ENCODE assay signal across 9 cellular contexts in genomic region chr11:66126808-66127555, GRCh38. TPM values are rescaled to one million over a fixed set of nuclear protein-coding genes. Genes with fewer than 3 reads are reported as not detected.
DNase-seq lines count a peak whose midpoint lies in the region; ATAC-seq and TF ChIP-seq lines count a peak whose summit lies in the region.
"Had no signal": no experiment of that assay in that cellular context is flagged by ENCODE, and none has a peak within 500 bp of the region (broad histone marks: within the 10 kb centered on the region; RNA-seq: fewer than 3 reads in every experiment).

No MANE protein-coding gene starts in this region.

- H3K27me3 ChIP-seq in OCI-LY1 (ENCODE audit: insufficient read depth, low read length) (no peaks in the 10 kb centered on the region), gastroesophageal sphincter (no peaks in the 10 kb centered on the region), parathyroid adenoma (ENCODE audit: control insufficient read depth, insufficient read depth, low read length) (no peaks in the 10 kb centered on the region)

- H3K27ac ChIP-seq in OCI-LY1 (ENCODE audit: low read depth, low read length, poor library complexity, severe bottlenecking) = peak overlapping the region; percentile 96
- H3K27ac ChIP-seq in gastroesophageal sphincter = peak overlapping the region in 3 of 4 donors; percentile 48 to 59 (median 50)
- peak overlapping the region; percentile 57 for H3K27ac ChIP-seq in parathyroid adenoma

- DNase-seq in AG10803 (ENCODE audit: low read depth) (peak; percentile 80), GM20000 (ENCODE audit: low spot score) (peak; percentile 39), type B pancreatic cell (ENCODE audit: extremely low spot score, unreplicated experiment) (no peak), HK-2 (ENCODE audit: unreplicated experiment) (no peak)
- DNase-seq in activated T-helper 2 cell treated with anti-CD3 and anti-CD28 coated beads, Interferon-gamma antibody, Interleukin-2, Interleukin-4, amounts not matched to agents 10 μg/mL and 5 μg/mL and 100 μg/mL, durations not matched to agents 14 hours and 24 hours and 36 hours (ENCODE audit: low spot score) = peak; percentile 48

- H3K9ac ChIP-seq in OCI-LY1 (ENCODE audit: low read length) (peak overlapping the region; percentile 64), parathyroid adenoma (no peak overlapping the region)

- WGBS in gastroesophageal sphincter (ENCODE audit: low coverage in 1 of 2), 2 donors = 9 to 44% methylated on average over 5 to 11 of the region's 14 CpGs

- H3K36me3 ChIP-seq in OCI-LY1 (ENCODE audit: insufficient read depth, low read length) = no peaks in the 10 kb centered on the region
- no peaks in the 10 kb centered on the region for H3K36me3 ChIP-seq in gastroesophageal sphincter
- H3K36me3 ChIP-seq in parathyroid adenoma (ENCODE audit: control insufficient read depth, insufficient read depth, low read length) = no peaks in the 10 kb centered on the region
- H3K36me3 ChIP-seq: HAP-1 had no signal

- TF ChIP-seq CTCF in AG10803 (conservative IDR thresholded peaks at IDR 0.05; ENCODE audit: low read length) = peak; percentile 19; the same call in 1 of the 2 replicates
- TF ChIP-seq CTCF in GM20000 (IDR thresholded peaks at IDR 0.05; ENCODE audit: extremely low read depth, missing control alignments) = no peak
- no peak for TF ChIP-seq CTCF in OCI-LY1 (IDR thresholded peaks at IDR 0.05; ENCODE audit: low read length)
- TF ChIP-seq CTCF in gastroesophageal sphincter (IDR thresholded peaks at IDR 0.05) = no peak
- no peak for TF ChIP-seq CTCF in parathyroid adenoma (IDR thresholded peaks at IDR 0.05)
- TF ChIP-seq CTCF in type B pancreatic cell (conservative IDR thresholded peaks at IDR 0.05) = no peak

- TF ChIP-seq POLR2A in gastroesophageal sphincter (IDR thresholded peaks at IDR 0.05) = no peak

- peak overlapping the region; percentile 95 for H3K27ac Mint-ChIP-seq in activated T-helper 2 cell treated with anti-CD3 and anti-CD28 coated beads, Interferon-gamma antibody, Interleukin-2, Interleukin-4, amounts not matched to agents 10 μg/mL and 5 μg/mL and 100 μg/mL, durations not matched to agents 14 hours and 24 hours and 36 hours
- H3K27ac Mint-ChIP-seq in type B pancreatic cell = peak overlapping the region; percentile 76

- no peaks in the 10 kb centered on the region for H4K20me1 ChIP-seq in OCI-LY1 (ENCODE audit: insufficient read depth, low read length)

- no peaks in the 10 kb centered on the region for H3F3A ChIP-seq in OCI-LY1 (ENCODE audit: insufficient read depth, low read length)

- H3K79me2 ChIP-seq in OCI-LY1 (ENCODE audit: insufficient read depth, low read length) (peaks cover 5% of the 10 kb centered on the region), parathyroid adenoma (no peaks in the 10 kb centered on the region)

- intact Hi-C loops in activated T-helper 2 cell treated with anti-CD3 and anti-CD28 coated beads, Interferon-gamma antibody, Interleukin-2, Interleukin-4, amounts not matched to agents 10 μg/mL and 5 μg/mL and 100 μg/mL, durations not matched to agents 14 hours and 24 hours and 36 hours (cut with micrococcal nuclease) = loop anchor here (1.0 kb wide), 5 partner anchors 7 to 58 kb away; no protein-coding TSS in a partner anchor

- TF ChIP-seq EP300 in gastroesophageal sphincter (IDR thresholded peaks at IDR 0.05) = no peak

- H3K4me1 Mint-ChIP-seq in activated T-helper 2 cell treated with anti-CD3 and anti-CD28 coated beads, Interferon-gamma antibody, Interleukin-2, Interleukin-4, amounts not matched to agents 10 μg/mL and 5 μg/mL and 100 μg/mL, durations not matched to agents 14 hours and 24 hours and 36 hours (ENCODE audit: low read depth) = peaks cover 56% of the 10 kb centered on the region
- H3K4me1 Mint-ChIP-seq in type B pancreatic cell (ENCODE audit: unreplicated experiment) = peaks cover 29% of the 10 kb centered on the region

- peak; percentile 65 for ATAC-seq in gastroesophageal sphincter

- H3K9me2 ChIP-seq in OCI-LY1 (ENCODE audit: low read depth, low read length) = no peaks in the 10 kb centered on the region

- peaks cover 6% of the 10 kb centered on the region for H3K36me3 Mint-ChIP-seq in activated T-helper 2 cell treated with anti-CD3 and anti-CD28 coated beads, Interferon-gamma antibody, Interleukin-2, Interleukin-4, amounts not matched to agents 10 μg/mL and 5 μg/mL and 100 μg/mL, durations not matched to agents 14 hours and 24 hours and 36 hours (ENCODE audit: low read depth)
- H3K36me3 Mint-ChIP-seq in type B pancreatic cell = no peaks in the 10 kb centered on the region

- H3K4me2 ChIP-seq in OCI-LY1 (ENCODE audit: low read length) = peak overlapping the region; percentile 63
- peak overlapping the region; percentile 43 for H3K4me2 ChIP-seq in parathyroid adenoma (ENCODE audit: low read length)

- H3K9me3 Mint-ChIP-seq in activated T-helper 2 cell treated with anti-CD3 and anti-CD28 coated beads, Interferon-gamma antibody, Interleukin-2, Interleukin-4, amounts not matched to agents 10 μg/mL and 5 μg/mL and 100 μg/mL, durations not matched to agents 14 hours and 24 hours and 36 hours = no peaks in the 10 kb centered on the region
- no peaks in the 10 kb centered on the region for H3K9me3 Mint-ChIP-seq in type B pancreatic cell

- H3K27me3 Mint-ChIP-seq in activated T-helper 2 cell treated with anti-CD3 and anti-CD28 coated beads, Interferon-gamma antibody, Interleukin-2, Interleukin-4, amounts not matched to agents 10 μg/mL and 5 μg/mL and 100 μg/mL, durations not matched to agents 14 hours and 24 hours and 36 hours (ENCODE audit: low read depth) = no peaks in the 10 kb centered on the region
- no peaks in the 10 kb centered on the region for H3K27me3 Mint-ChIP-seq in type B pancreatic cell

- H3K4me3 ChIP-seq in AG10803 (ENCODE audit: low read length) (peak overlapping the region; percentile 23), OCI-LY1 (ENCODE audit: low read depth, low read length, poor library complexity, severe bottlenecking) (peak overlapping the region; percentile 38), gastroesophageal sphincter (no peak overlapping the region), parathyroid adenoma (ENCODE audit: low read depth, low read length) (no peak overlapping the region)
- H3K4me3 ChIP-seq: HAP-1 had no signal

- H3K9me3 ChIP-seq in OCI-LY1 (ENCODE audit: low read length) (no peaks in the 10 kb centered on the region), gastroesophageal sphincter (peaks cover 0 to 1% (median 0%) of the 10 kb centered on the region in 3 donors), parathyroid adenoma (ENCODE audit: control insufficient read depth, low read length) (no peaks in the 10 kb centered on the region)
- H3K9me3 ChIP-seq: HAP-1 had no signal

- H3K4me3 Mint-ChIP-seq in activated T-helper 2 cell treated with anti-CD3 and anti-CD28 coated beads, Interferon-gamma antibody, Interleukin-2, Interleukin-4, amounts not matched to agents 10 μg/mL and 5 μg/mL and 100 μg/mL, durations not matched to agents 14 hours and 24 hours and 36 hours (ENCODE audit: low read depth) = peak overlapping the region; percentile 67
- no peak overlapping the region for H3K4me3 Mint-ChIP-seq in type B pancreatic cell

- peaks cover 81% of the 10 kb centered on the region for H3K4me1 ChIP-seq in OCI-LY1 (ENCODE audit: insufficient read depth, low read length, severe bottlenecking)
- peaks cover 0 to 22% (median 13%) of the 10 kb centered on the region in 3 donors for H3K4me1 ChIP-seq in gastroesophageal sphincter
- peaks cover 20% of the 10 kb centered on the region for H3K4me1 ChIP-seq in parathyroid adenoma

- no peak overlapping the region for H2AFZ ChIP-seq in OCI-LY1 (ENCODE audit: low read length)
- peak overlapping the region; percentile 65 for H2AFZ ChIP-seq in parathyroid adenoma

RNA-seq across cellular contexts. Expression of gene PACS1, which starts 56.9 kb away (rescaled TPM):
- 75.6 and 83.7 TPM in 2 replicates for total RNA-seq in activated T-helper 2 cell treated with anti-CD3 and anti-CD28 coated beads, Interferon-gamma antibody, Interleukin-2, Interleukin-4, amounts not matched to agents 10 μg/mL and 5 μg/mL and 100 μg/mL, durations not matched to agents 14 hours and 24 hours and 36 hours
- total RNA-seq in gastroesophageal sphincter = 10 to 100 TPM; 32.7 to 81.8 (median 38.2) TPM
- total RNA-seq in type B pancreatic cell (ENCODE audit: low replicate concordance) = 44.1 and 49.9 TPM in 2 replicates

Comparison
In these comparisons a context has a peak if more than half of its experiments do, and no peak if none do; other contexts are left out.
1. DNase-seq: peak in AG10803 (single experiment), GM20000 (single experiment) and activated T-helper 2 cell treated with anti-CD3 and anti-CD28 coated beads, Interferon-gamma antibody, Interleukin-2, Interleukin-4, amounts not matched to agents 10 μg/mL and 5 μg/mL and 100 μg/mL, durations not matched to agents 14 hours and 24 hours and 36 hours (single experiment); none in type B pancreatic cell (single experiment) and HK-2 (single experiment).
2. H3K4me3 ChIP-seq: peak in AG10803 (single experiment) and OCI-LY1 (single experiment); none in gastroesophageal sphincter (0 of 2) and parathyroid adenoma (single experiment).
3. Peak in every context shown above with its lines, with median percentiles within 50 percentile points of each other: H3K27ac ChIP-seq.